In the genomic region with DNA sequence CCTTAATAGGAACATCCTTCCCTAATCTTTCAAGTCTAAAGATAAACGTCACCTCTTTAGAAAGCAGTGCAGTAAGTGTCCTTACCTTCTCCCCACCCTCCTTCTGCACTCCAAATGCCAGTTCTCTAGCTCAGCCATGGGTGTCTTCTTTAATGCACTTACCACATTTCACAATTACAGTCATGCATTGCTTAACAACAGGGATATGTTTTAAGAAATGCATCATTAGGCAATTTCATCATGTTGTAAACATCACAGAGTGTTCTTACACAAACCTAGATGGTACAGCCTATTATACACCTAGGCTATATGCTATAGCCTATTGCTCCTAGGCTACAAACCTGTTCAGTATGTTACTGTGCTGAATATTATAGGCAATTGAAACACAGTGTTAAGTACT, we compare ENCODE assay signal across 1 cellular context.
TF ChIP-seq lines count a peak whose summit lies in the region.

No MANE protein-coding gene starts in this region.

TF ChIP-seq in SK-N-SH treated with all-trans-retinoic acid at 6 μM for 48 hours, 23 proteins besides CTCF, POLR2A, EP300 and RAD21 (continued from another document):
- TF ChIP-seq ZC3H10 (CRISPR knock-in tag; IDR thresholded peaks at IDR 0.05) (no peak), BACH2 (CRISPR knock-in tag; IDR thresholded peaks at IDR 0.05; ENCODE audit: borderline replicate concordance) (no peak), ARNTL (CRISPR knock-in tag; IDR thresholded peaks at IDR 0.05; ENCODE audit: borderline replicate concordance, low read depth) (no peak), TSHZ2 (CRISPR knock-in tag; IDR thresholded peaks at IDR 0.05) (no peak), ZFP30 (CRISPR knock-in tag; IDR thresholded peaks at IDR 0.05) (no peak), ZNF8 (CRISPR knock-in tag; IDR thresholded peaks at IDR 0.05) (no peak), TCF4 (CRISPR knock-in tag; IDR thresholded peaks at IDR 0.05; ENCODE audit: borderline replicate concordance) (no peak), ZNF70 (CRISPR knock-in tag; IDR thresholded peaks at IDR 0.05) (no peak), ESRRG (CRISPR knock-in tag; IDR thresholded peaks at IDR 0.05) (no peak), ZNF565 (CRISPR knock-in tag; conservative IDR thresholded peaks at IDR 0.05; ENCODE audit: low read depth) (no peak), TOX (CRISPR knock-in tag; IDR thresholded peaks at IDR 0.05; ENCODE audit: borderline replicate concordance) (no peak)
- TF ChIP-seq, protein P1, sequence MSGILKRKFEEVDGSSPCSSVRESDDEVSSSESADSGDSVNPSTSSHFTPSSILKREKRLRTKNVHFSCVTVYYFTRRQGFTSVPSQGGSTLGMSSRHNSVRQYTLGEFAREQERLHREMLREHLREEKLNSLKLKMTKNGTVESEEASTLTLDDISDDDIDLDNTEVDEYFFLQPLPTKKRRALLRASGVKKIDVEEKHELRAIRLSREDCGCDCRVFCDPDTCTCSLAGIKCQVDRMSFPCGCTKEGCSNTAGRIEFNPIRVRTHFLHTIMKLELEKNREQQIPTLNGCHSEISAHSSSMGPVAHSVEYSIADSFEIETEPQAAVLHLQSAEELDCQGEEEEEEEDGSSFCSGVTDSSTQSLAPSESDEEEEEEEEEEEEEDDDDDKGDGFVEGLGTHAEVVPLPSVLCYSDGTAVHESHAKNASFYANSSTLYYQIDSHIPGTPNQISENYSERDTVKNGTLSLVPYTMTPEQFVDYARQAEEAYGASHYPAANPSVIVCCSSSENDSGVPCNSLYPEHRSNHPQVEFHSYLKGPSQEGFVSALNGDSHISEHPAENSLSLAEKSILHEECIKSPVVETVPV (CRISPR knock-in tag; IDR thresholded peaks at IDR 0.05): no peak
- TF ChIP-seq, protein P2, sequence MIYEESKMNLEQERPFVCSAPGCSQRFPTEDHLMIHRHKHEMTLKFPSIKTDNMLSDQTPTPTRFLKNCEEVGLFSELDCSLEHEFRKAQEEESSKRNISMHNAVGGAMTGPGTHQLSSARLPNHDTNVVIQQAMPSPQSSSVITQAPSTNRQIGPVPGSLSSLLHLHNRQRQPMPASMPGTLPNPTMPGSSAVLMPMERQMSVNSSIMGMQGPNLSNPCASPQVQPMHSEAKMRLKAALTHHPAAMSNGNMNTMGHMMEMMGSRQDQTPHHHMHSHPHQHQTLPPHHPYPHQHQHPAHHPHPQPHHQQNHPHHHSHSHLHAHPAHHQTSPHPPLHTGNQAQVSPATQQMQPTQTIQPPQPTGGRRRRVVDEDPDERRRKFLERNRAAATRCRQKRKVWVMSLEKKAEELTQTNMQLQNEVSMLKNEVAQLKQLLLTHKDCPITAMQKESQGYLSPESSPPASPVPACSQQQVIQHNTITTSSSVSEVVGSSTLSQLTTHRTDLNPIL (CRISPR knock-in tag; IDR thresholded peaks at IDR 0.05; ENCODE audit: low read depth): no peak
TF ChIP-seq in SK-N-SH treated with all-trans-retinoic acid at 6 μM for 48 hours: peak in this region for 0.
